ENCODE assay signal across 24 cellular contexts in the genomic region with DNA sequence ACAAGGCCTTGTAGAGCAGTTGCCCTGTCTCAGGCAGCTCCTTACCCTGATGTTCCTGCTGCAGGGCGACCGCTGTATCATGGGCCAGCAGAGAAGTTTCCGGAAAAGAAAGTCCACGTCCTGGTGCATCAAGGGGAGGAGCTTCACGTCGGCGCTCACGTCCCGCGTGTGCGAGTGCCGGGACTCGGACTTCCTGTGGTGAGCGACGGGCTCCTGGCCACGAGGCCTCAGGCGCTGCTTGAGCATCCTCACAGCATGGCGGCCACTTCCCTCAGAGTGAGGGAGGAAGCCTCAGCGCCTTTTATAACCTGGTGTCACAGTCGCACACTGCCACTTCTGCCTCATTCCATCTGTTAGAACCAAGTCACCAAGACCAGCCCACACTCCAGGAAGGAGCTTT.
A peak's percentile ranks its signal among the peaks of the same experiment; 100 is the strongest.
DNase-seq lines count a peak whose midpoint lies in the region; ATAC-seq, FAIRE-seq and TF ChIP-seq lines count a peak whose summit lies in the region.
"Had no signal": no experiment of that assay in that cellular context is flagged by ENCODE, and none has a peak within 500 bp of the region (broad histone marks: within the 10 kb centered on the region; RNA-seq: fewer than 3 reads in every experiment).

No MANE protein-coding gene starts in this region.

- H3K79me2 ChIP-seq in SK-N-SH (ENCODE audit: insufficient read depth): no peaks in the 10 kb centered on the region
- no peaks in the 10 kb centered on the region for H3K79me2 ChIP-seq in K562 (ENCODE audit: control insufficient read depth, insufficient read depth, low read length)

- H3K4me2 ChIP-seq in SK-N-SH (no peak overlapping the region), BLaER1 (0 out of 2 replicates have a peak overlapping the region, but pooled peaks have one; percentile 12), K562 (ENCODE audit: insufficient read depth, low read length) (no peak overlapping the region)
- H3K4me2 ChIP-seq: GM23338 had no signal

- POLR2A ChIA-PET in SK-N-SH (lab: Yijun Ruan, JAX) (no interaction called here), K562 (lab: Yijun Ruan, JAX) (interaction anchor here (0.6 kb wide), 1 partner anchor 37 kb away, joined by 4 read pairs; no protein-coding TSS in a partner anchor)

- no peak for TF ChIP-seq CTCF in SK-N-SH (IDR thresholded peaks at IDR 0.05)
- no peak for TF ChIP-seq CTCF in K562 (IDR thresholded peaks at IDR 0.05 in 2 of 3, conservative IDR thresholded peaks at IDR 0.05 in 1 of 3; ENCODE audit: insufficient read depth in 2 of 3, low read depth in 1 of 3, low read length in 3 of 3)

- in situ Hi-C loops in K562 (cut with MboI): no loop called here

- TF ChIP-seq POLR2A in K562 (conservative IDR thresholded peaks at IDR 0.05): no peak

- H3K4me3 ChIP-seq in SK-N-SH (ENCODE audit: low read depth in 2 of 2, low read length in 1 of 2) (no peak overlapping the region), BLaER1 (no peak overlapping the region), K562 (no peak overlapping the region)
- H3K4me3 ChIP-seq: GM23338, HAP-1 had no signal

- no peaks in the 10 kb centered on the region for H3K27me3 Mint-ChIP-seq in activated CD4-positive, alpha-beta T cell treated with anti-CD3 and anti-CD28 coated beads, Interleukin-2, amount 10 ng/mL, durations not matched to agents 24 days and 14 days

- no peak for FAIRE-seq in K562 (lab: Jason Lieb, UNC)
- FAIRE-seq: A204.1, D721Med, GM12891, GM18507, H54 had no signal

- H3K9me3 Mint-ChIP-seq in activated CD4-positive, alpha-beta T cell treated with anti-CD3 and anti-CD28 coated beads, Interleukin-2, amount 10 ng/mL, durations not matched to agents 24 days and 14 days: no peaks in the 10 kb centered on the region
- H3K9me3 Mint-ChIP-seq: GM23338, HFFc6 had no signal

- H4K20me1 ChIP-seq in SK-N-SH (ENCODE audit: insufficient read depth) (no peaks in the 10 kb centered on the region), BLaER1 (no peaks in the 10 kb centered on the region), K562 (replicated peaks; ENCODE audit: control insufficient read depth, insufficient read depth, low read length) (peaks cover 14% of the 10 kb centered on the region)

- H3K9ac ChIP-seq in SK-N-SH: no peak overlapping the region
- no peak overlapping the region for H3K9ac ChIP-seq in BLaER1
- no peak overlapping the region for H3K9ac ChIP-seq in K562 (ENCODE audit: insufficient read depth in 1 of 2, low read depth in 2 of 2, low read length in 2 of 2)

- no peaks in the 10 kb centered on the region for H3K9me2 ChIP-seq in SK-N-SH

- no peaks in the 10 kb centered on the region for H3K36me3 Mint-ChIP-seq in activated CD4-positive, alpha-beta T cell treated with anti-CD3 and anti-CD28 coated beads, Interleukin-2, amount 10 ng/mL, durations not matched to agents 24 days and 14 days (ENCODE audit: low read depth)
- H3K36me3 Mint-ChIP-seq: CD14-positive monocyte; CD8-positive, alpha-beta memory T cell had no signal

- H3F3A ChIP-seq in SK-N-SH (replicated peaks; ENCODE audit: insufficient read depth): no peaks in the 10 kb centered on the region

- no peak overlapping the region for H3K27ac Mint-ChIP-seq in activated CD4-positive, alpha-beta T cell treated with anti-CD3 and anti-CD28 coated beads, Interleukin-2, amount 10 ng/mL, durations not matched to agents 24 days and 14 days
- H3K27ac Mint-ChIP-seq: B cell; CD14-positive monocyte; CD4-positive, alpha-beta T cell; GM23338; HFFc6 had no signal

- no peaks in the 10 kb centered on the region for H3K9me3 ChIP-seq in SK-N-SH
- H3K9me3 ChIP-seq in BLaER1: no peaks in the 10 kb centered on the region
- no peaks in the 10 kb centered on the region for H3K9me3 ChIP-seq in K562 (replicated peaks; ENCODE audit: control insufficient read depth, insufficient read depth, low read depth, low read length)
- H3K9me3 ChIP-seq: HAP-1 had no signal

- ATAC-seq in SK-N-SH treated with all-trans-retinoic acid at 6 μM for 48 hours: no peak
- ATAC-seq in K562: no peak
- no peak for ATAC-seq in HG03097 (IDR thresholded peaks at IDR 0.05; ENCODE audit: low FRiP score, unreplicated experiment)

- peaks cover under 1% of the 10 kb centered on the region for H3K9me1 ChIP-seq in K562 (ENCODE audit: control insufficient read depth, insufficient read depth, low read length)

- no TSS peak for BruUV-seq in K562 (replicated peaks; lab: Mats Ljungman, UMichigan)

- no peaks in the 10 kb centered on the region for H3K4me1 Mint-ChIP-seq in activated CD4-positive, alpha-beta T cell treated with anti-CD3 and anti-CD28 coated beads, Interleukin-2, amount 10 ng/mL, durations not matched to agents 24 days and 14 days
- H3K4me1 Mint-ChIP-seq: B cell; CD8-positive, alpha-beta memory T cell had no signal

- intact Hi-C loops in K562 (cut with micrococcal nuclease): no loop called here
- intact Hi-C loops in activated CD4-positive, alpha-beta T cell treated with anti-CD3 and anti-CD28 coated beads, Interleukin-2, amount 10 ng/mL, durations not matched to agents 24 days and 14 days (cut with micrococcal nuclease): no loop called here

- H3K27ac ChIP-seq in SK-N-SH (ENCODE audit: low read depth in 2 of 2, low read length in 1 of 2): no peak overlapping the region
- H3K27ac ChIP-seq in BLaER1: no peak overlapping the region
- no peak overlapping the region for H3K27ac ChIP-seq in K562 (ENCODE audit: extremely low read depth, low read depth, low read length)
- H3K27ac ChIP-seq: 22Rv1; BLaER1 treated with 17β-estradiol and CSF1 and Interleukin-3, amounts not matched to agents 10 nM and 100 nM had no signal

- no peak for TF ChIP-seq EP300 in SK-N-SH (IDR thresholded peaks at IDR 0.05; ENCODE audit: borderline replicate concordance in 1 of 2, low read depth in 1 of 2, low read length in 1 of 2)
- TF ChIP-seq EP300 in K562 (IDR thresholded peaks at IDR 0.05; ENCODE audit: low read length): no peak

- CTCF ChIA-PET in SK-N-SH (lab: Yijun Ruan, JAX) (interaction anchor here (1.4 kb wide), 1 partner anchor 37 kb away, joined by 3 read pairs; no protein-coding TSS in a partner anchor), K562 (lab: Yijun Ruan, JAX; ENCODE audit: low intra/inter-chr PET ratio) (no interaction called here)

- H3K36me3 ChIP-seq in SK-N-SH (replicated peaks in 1 of 2; ENCODE audit: control insufficient read depth in 1 of 2, insufficient read depth in 2 of 2, low read length in 1 of 2) (no peaks in the 10 kb centered on the region), BLaER1 (peaks cover 8% of the 10 kb centered on the region; the same call in 1 of the 2 replicates), K562 (ENCODE audit: control insufficient read depth, insufficient read depth, low read length) (no peaks in the 10 kb centered on the region)
- H3K36me3 ChIP-seq: HAP-1 had no signal

- H3K27me3 ChIP-seq in SK-N-SH (ENCODE audit: insufficient read depth) (no peaks in the 10 kb centered on the region), BLaER1 (no peaks in the 10 kb centered on the region), K562 (ENCODE audit: control insufficient read depth in 2 of 2, insufficient read depth in 2 of 2, low read length in 2 of 2) (peaks cover 7 to 55% of the 10 kb centered on the region in 2 experiments)
- H3K27me3 ChIP-seq: BLaER1 treated with 17β-estradiol and CSF1 and Interleukin-3, amounts not matched to agents 10 nM and 100 nM had no signal

- H3K4me1 ChIP-seq in SK-N-SH (ENCODE audit: control insufficient read depth in 1 of 2, insufficient read depth in 2 of 2, low read depth in 1 of 2, low read length in 1 of 2) (no peaks in the 10 kb centered on the region), BLaER1 (peaks cover 61% of the 10 kb centered on the region), K562 (replicated peaks in 1 of 2; ENCODE audit: control insufficient read depth in 2 of 2, insufficient read depth in 2 of 2, low read length in 2 of 2) (peaks cover 0 to 7% of the 10 kb centered on the region in 2 experiments; a peak in 1 of 5 replicates)
- H3K4me1 ChIP-seq: HAP-1 had no signal

- no peak for TF ChIP-seq RAD21 in SK-N-SH (IDR thresholded peaks at IDR 0.05; ENCODE audit: low read length)
- no peak for TF ChIP-seq RAD21 in K562 (CRISPR knock-in tag; conservative IDR thresholded peaks at IDR 0.05 in 1 of 2, IDR thresholded peaks at IDR 0.05 in 1 of 2)

- WGBS in SK-N-SH (ENCODE audit: low lambda C conversion rate): 96% methylated on average over 20 of the region's 20 CpGs
- WGBS in K562 (ENCODE audit: insufficient coverage, low coverage, missing lambda C conversion rate): 5% methylated on average over 20 of the region's 20 CpGs

- H2AFZ ChIP-seq in SK-N-SH (ENCODE audit: low read depth) (no peak overlapping the region), K562 (ENCODE audit: low read depth, low read length) (no peak overlapping the region)
- H2AFZ ChIP-seq: GM23338 had no signal

- no peak overlapping the region for H3K4me3 Mint-ChIP-seq in activated CD4-positive, alpha-beta T cell treated with anti-CD3 and anti-CD28 coated beads, Interleukin-2, amount 10 ng/mL, durations not matched to agents 24 days and 14 days
- H3K4me3 Mint-ChIP-seq: B cell; CD14-positive monocyte; CD4-positive, alpha-beta T cell; CD8-positive, alpha-beta memory T cell; GM23338; HFFc6 had no signal

- DNase-seq in SK-N-SH (no peak), K562 (ENCODE audit: extremely low read depth in 1 of 4, low spot score in 3 of 4) (no peak)
- DNase-seq in activated CD4-positive, alpha-beta T cell treated with anti-CD3 and anti-CD28 coated beads, Interleukin-2, amount 10 ng/mL, durations not matched to agents 24 days and 14 days: no peak
- DNase-seq: CD4-positive, alpha-beta T cell; DMS 273 treated with DMSO at 0.1 percent for 48 hours; DMS79; EL; GDM1; HFFc6 had no signal

TF ChIP-seq in SK-N-SH treated with all-trans-retinoic acid at 6 μM for 48 hours, 23 proteins besides CTCF, POLR2A, EP300 and RAD21 (continues in another document):
- TF ChIP-seq ZFP30 (CRISPR knock-in tag; IDR thresholded peaks at IDR 0.05) (no peak), RARB (CRISPR knock-in tag; IDR thresholded peaks at IDR 0.05) (no peak), CSDC2 (CRISPR knock-in tag; IDR thresholded peaks at IDR 0.05) (no peak), ZNF565 (CRISPR knock-in tag; conservative IDR thresholded peaks at IDR 0.05; ENCODE audit: low read depth) (peak; percentile 90)

TF ChIP-seq in SK-N-SH, 30 proteins besides CTCF, POLR2A, EP300 and RAD21 (continues in another document):
- TF ChIP-seq RXRA (IDR thresholded peaks at IDR 0.05; ENCODE audit: borderline replicate concordance, low read depth): no peak

TF ChIP-seq in K562, 482 proteins besides CTCF, POLR2A, EP300 and RAD21:
- TF ChIP-seq YY1 (IDR thresholded peaks at IDR 0.05; ENCODE audit: borderline replicate concordance in 1 of 3, control insufficient read depth in 1 of 3, extremely low read depth in 1 of 3, insufficient read depth in 3 of 3, insufficient read length in 1 of 3, insufficient replicate concordance in 2 of 3, low read depth in 1 of 3, low read length in 2 of 3) (peak in 2 of 3 experiments; percentile 30 to 65), PHF8 (IDR thresholded peaks at IDR 0.05; ENCODE audit: borderline replicate concordance, low read length) (no peak)
